In the genomic region with DNA sequence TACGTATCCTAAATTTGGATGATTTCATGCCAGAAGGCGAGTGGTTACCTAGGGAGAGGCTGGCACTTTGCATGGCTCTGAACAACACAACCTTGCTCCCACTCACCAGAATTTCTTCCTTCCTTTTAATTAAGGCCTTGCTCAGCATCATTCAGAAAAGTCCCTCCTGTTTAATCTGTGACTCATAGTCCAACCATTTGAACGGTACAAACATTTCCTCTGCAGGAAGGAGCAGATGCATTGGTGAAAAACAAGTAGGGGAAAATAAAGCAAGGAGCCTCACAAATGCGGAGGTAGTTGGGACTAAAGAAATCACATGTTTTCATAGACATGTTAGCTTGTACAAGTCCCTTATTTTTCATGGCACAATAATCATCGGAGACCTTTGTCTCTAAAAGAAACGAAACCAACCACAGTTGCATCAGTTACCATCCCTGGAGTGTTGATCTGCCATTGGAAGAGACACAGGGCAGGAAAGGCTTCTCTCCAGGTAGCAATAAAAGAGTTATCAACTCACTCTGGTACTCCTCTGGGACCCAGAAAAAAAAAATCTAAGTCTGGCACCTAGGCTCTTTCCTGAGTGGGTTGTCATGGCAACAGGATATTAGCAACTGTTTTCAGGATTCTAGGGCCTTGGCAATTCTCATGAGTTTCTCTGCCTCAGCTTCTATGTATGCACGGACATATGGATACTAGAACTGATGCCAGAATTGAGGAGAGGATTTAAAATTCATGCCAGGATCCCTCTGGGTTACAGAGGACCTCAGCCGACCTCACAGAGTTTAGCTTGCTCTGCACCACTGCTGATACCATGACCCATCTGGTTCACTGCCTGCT, we compare ENCODE assay signal across 1 cellular context.
TF ChIP-seq lines count a peak whose summit lies in the region.

No MANE protein-coding gene starts in this region.

TF ChIP-seq in HepG2, 621 proteins besides CTCF, POLR2A, EP300 and RAD21 (continued from another document):
- TF ChIP-seq, protein P1, sequence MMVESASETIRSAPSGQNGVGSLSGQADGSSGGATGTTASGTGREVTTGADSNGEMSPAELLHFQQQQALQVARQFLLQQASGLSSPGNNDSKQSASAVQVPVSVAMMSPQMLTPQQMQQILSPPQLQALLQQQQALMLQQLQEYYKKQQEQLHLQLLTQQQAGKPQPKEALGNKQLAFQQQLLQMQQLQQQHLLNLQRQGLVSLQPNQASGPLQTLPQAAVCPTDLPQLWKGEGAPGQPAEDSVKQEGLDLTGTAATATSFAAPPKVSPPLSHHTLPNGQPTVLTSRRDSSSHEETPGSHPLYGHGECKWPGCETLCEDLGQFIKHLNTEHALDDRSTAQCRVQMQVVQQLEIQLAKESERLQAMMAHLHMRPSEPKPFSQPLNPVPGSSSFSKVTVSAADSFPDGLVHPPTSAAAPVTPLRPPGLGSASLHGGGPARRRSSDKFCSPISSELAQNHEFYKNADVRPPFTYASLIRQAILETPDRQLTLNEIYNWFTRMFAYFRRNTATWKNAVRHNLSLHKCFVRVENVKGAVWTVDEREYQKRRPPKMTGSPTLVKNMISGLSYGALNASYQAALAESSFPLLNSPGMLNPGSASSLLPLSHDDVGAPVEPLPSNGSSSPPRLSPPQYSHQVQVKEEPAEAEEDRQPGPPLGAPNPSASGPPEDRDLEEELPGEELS (CRISPR knock-in tag; IDR thresholded peaks at IDR 0.05): no peak
